ENCODE assay signal across 1 cellular context in genomic region chr5:1062761-1063568, GRCh38.
TF ChIP-seq lines count a peak whose summit lies in the region.

No MANE protein-coding gene starts in this region.

TF ChIP-seq in GM23338, 12 proteins besides CTCF, POLR2A, EP300 and RAD21 (continued from another document):
- TF ChIP-seq ZNF462 (CRISPR knock-in tag; IDR thresholded peaks at IDR 0.05): no peak
- no peak for TF ChIP-seq POLR2AphosphoS5 (IDR thresholded peaks at IDR 0.05; ENCODE audit: low read depth)
- TF ChIP-seq ETS1 (IDR thresholded peaks at IDR 0.05): no peak
- TF ChIP-seq REST (IDR thresholded peaks at IDR 0.05; ENCODE audit: unreplicated experiment): no peak
TF ChIP-seq in GM23338: peak in this region for 0.
